28 cellular contexts compared by ENCODE assay signal in genomic region chr11:66860449-66860831, GRCh38. TPM values are rescaled to one million over a fixed set of nuclear protein-coding genes. Genes with fewer than 3 reads are reported as not detected.
DNase-seq lines count a peak whose midpoint lies in the region; ATAC-seq, FAIRE-seq and TF ChIP-seq lines count a peak whose summit lies in the region.
"Had no signal": no experiment of that assay in that cellular context is flagged by ENCODE, and none has a peak within 500 bp of the region (broad histone marks: within the 10 kb centered on the region; RNA-seq: fewer than 3 reads in every experiment).

No MANE protein-coding gene starts in this region.

- CTCF ChIA-PET in A549 (lab: Yijun Ruan, JAX) = interaction anchor here (0.5 to 2.5 kb wide), 7 partner anchors 9 to 249 kb away, joined by 3 to 9 read pairs (median 6); no protein-coding TSS in a partner anchor
- CTCF ChIA-PET in HepG2 (lab: Yijun Ruan, JAX; ENCODE audit: low intra/inter-chr PET ratio, low total read pairs) = no interaction called here
- CTCF ChIA-PET in activated CD8-positive, alpha-beta T cell treated with anti-CD3 and anti-CD28 coated beads for 36 hours (lab: Charles Lee) = no interaction called here
- CTCF ChIA-PET in CD8-positive, alpha-beta memory T cell (lab: Charles Lee) = no interaction called here

- no peak overlapping the region for H3K27ac Mint-ChIP-seq in activated CD8-positive, alpha-beta T cell treated with anti-CD3 and anti-CD28 coated beads for 36 hours
- no peak overlapping the region for H3K27ac Mint-ChIP-seq in CD8-positive, alpha-beta memory T cell
- H3K27ac Mint-ChIP-seq: activated CD8-positive, alpha-beta T cell treated with anti-CD3 and anti-CD28 coated beads, Interleukin-2, amount 10 ng/mL, durations not matched to agents 7 days and 5 days; activated naive CD8-positive, alpha-beta T cell; B cell; stimulated activated naive CD8-positive, alpha-beta T cell treated with anti-CD3 and anti-CD28 coated beads, Interleukin-15, Interleukin-2, amounts not matched to agents 100 ng/mL and 50 ng/mL, for 24 hours had no signal

- TF ChIP-seq POLR2A in A549 (IDR thresholded peaks at IDR 0.05; ENCODE audit: low read length) = no peak
- TF ChIP-seq POLR2A in HepG2 (IDR thresholded peaks at IDR 0.05; ENCODE audit: insufficient read depth in 1 of 2, low read depth in 2 of 2, low read length in 2 of 2) = no peak

- H3K4me1 Mint-ChIP-seq in activated CD8-positive, alpha-beta T cell treated with anti-CD3 and anti-CD28 coated beads for 36 hours (ENCODE audit: low read depth) = peaks cover 5% of the 10 kb centered on the region
- H3K4me1 Mint-ChIP-seq in CD8-positive, alpha-beta memory T cell = peaks cover 4 to 5% (median 5%) of the 10 kb centered on the region in 3 donors

- FAIRE-seq in A549 (lab: Jason Lieb, UNC) (no peak), HepG2 (lab: Jason Lieb, UNC) (no peak)
- FAIRE-seq: bronchial epithelial cell, G401.6 had no signal

- no peaks in the 10 kb centered on the region for H3K27me3 ChIP-seq in H7 (ENCODE audit: control insufficient read depth, insufficient read depth, low read length)
- no peaks in the 10 kb centered on the region for H3K27me3 ChIP-seq in HepG2 (ENCODE audit: control insufficient read depth in 1 of 2, insufficient read depth in 2 of 2, low read length in 2 of 2)
- no peaks in the 10 kb centered on the region for H3K27me3 ChIP-seq in CD8-positive, alpha-beta memory T cell (ENCODE audit: insufficient read depth, low read length, poor library complexity, severe bottlenecking)
- H3K27me3 ChIP-seq: heart right ventricle, vagina had no signal

- in situ Hi-C loops in HepG2 (cut with HindIII; ENCODE audit: extremely low pct_ligation_motif_present, low pct_unique_long_range_greater_than_20kb) = no loop called here
- in situ Hi-C loops in GM13976 (cut with MboI; ENCODE audit: low sequenced_read_pairs, unreplicated experiment) = no loop called here

- ATAC-seq in A549 = no peak
- ATAC-seq in HepG2 = no peak
- ATAC-seq in activated CD8-positive, alpha-beta T cell treated with anti-CD3 and anti-CD28 coated beads for 36 hours = no peak
- ATAC-seq: activated CD8-positive, alpha-beta T cell treated with anti-CD3 and anti-CD28 coated beads, Interleukin-2, amount 10 ng/mL, durations not matched to agents 7 days and 5 days; esophagus mucosa; heart right ventricle; left lobe of liver; PC-3 had no signal

- DNase-seq in A549 (ENCODE audit: low read depth in 1 of 2, low spot score in 1 of 2) (peak in 1 of 2 experiments; percentile 48), H7 (peak; percentile 77), cerebellar cortex (ENCODE audit: low spot score) (peak; percentile 36), HepG2 (ENCODE audit: low spot score) (no peak), NCI-H1105 (lab: John Stamatoyannopoulos, UW) (no peak), GM13976 (ENCODE audit: low spot score) (no peak)
- no peak for DNase-seq in activated CD8-positive, alpha-beta T cell treated with anti-CD3 and anti-CD28 coated beads for 36 hours
- DNase-seq in CD8-positive, alpha-beta memory T cell = no peak
- DNase-seq: activated CD4-positive, CD25-positive, alpha-beta regulatory T cell treated with anti-CD3 and anti-CD28 coated beads, Interleukin-2, amount 50 U/mL, for 72 hours; activated CD8-positive, alpha-beta T cell treated with anti-CD3 and anti-CD28 coated beads, Interleukin-2, amount 10 ng/mL, durations not matched to agents 7 days and 5 days; activated effector memory CD4-positive, alpha-beta T cell treated with Interleukin-2 at 50 U/mL for 16 hours; foreskin fibroblast; HCEC 1CT; heart right ventricle; MM.1S; NCI-H1436; NCI-H2107; NCI-H510A; nucleus accumbens; PC-3 had no signal

- H3K9ac ChIP-seq in HepG2 (ENCODE audit: insufficient read depth, low read depth, low read length) = no peak overlapping the region

- H4K20me1 ChIP-seq in HepG2 (ENCODE audit: insufficient read depth, low read length) = no peaks in the 10 kb centered on the region

- no peaks in the 10 kb centered on the region for H3K27me3 Mint-ChIP-seq in activated CD8-positive, alpha-beta T cell treated with anti-CD3 and anti-CD28 coated beads for 36 hours
- no peaks in the 10 kb centered on the region for H3K27me3 Mint-ChIP-seq in CD8-positive, alpha-beta memory T cell
- H3K27me3 Mint-ChIP-seq: activated naive CD8-positive, alpha-beta T cell; B cell; stimulated activated naive CD8-positive, alpha-beta T cell treated with anti-CD3 and anti-CD28 coated beads, Interleukin-15, Interleukin-2, amounts not matched to agents 100 ng/mL and 50 ng/mL, for 24 hours had no signal

- peaks cover 4% of the 10 kb centered on the region for H3K36me3 Mint-ChIP-seq in activated CD8-positive, alpha-beta T cell treated with anti-CD3 and anti-CD28 coated beads for 36 hours (ENCODE audit: low read depth)
- no peaks in the 10 kb centered on the region for H3K36me3 Mint-ChIP-seq in CD8-positive, alpha-beta memory T cell
- H3K36me3 Mint-ChIP-seq: activated naive CD8-positive, alpha-beta T cell had no signal

- peak overlapping the region in 1 of 2 experiments; percentile 79; a peak in 2 of 6 replicates for H3K27ac ChIP-seq in A549
- no peak overlapping the region for H3K27ac ChIP-seq in HepG2 (ENCODE audit: extremely low read length, insufficient read depth, low read length)
- H3K27ac ChIP-seq in CD8-positive, alpha-beta memory T cell (ENCODE audit: low read depth, low read length) = no peak overlapping the region
- H3K27ac ChIP-seq: heart right ventricle, vagina had no signal

- H3K4me3 ChIP-seq in A549 (no peak overlapping the region), H7 (ENCODE audit: insufficient read depth, low read depth, low read length) (no peak overlapping the region), HepG2 (replicated peaks in 1 of 3; ENCODE audit: insufficient read depth in 1 of 3, low read depth in 2 of 3, low read length in 3 of 3) (no peak overlapping the region)
- no peak overlapping the region for H3K4me3 ChIP-seq in CD8-positive, alpha-beta memory T cell (ENCODE audit: low read length)
- H3K4me3 ChIP-seq: heart right ventricle, vagina had no signal

- H2AFZ ChIP-seq in HepG2 (ENCODE audit: low read length) = no peak overlapping the region

- intact Hi-C loops in HepG2 (cut with micrococcal nuclease; ENCODE audit: unreplicated experiment) = no loop called here
- intact Hi-C loops in activated CD8-positive, alpha-beta T cell treated with anti-CD3 and anti-CD28 coated beads for 36 hours (cut with micrococcal nuclease) = no loop called here

- H3K4me1 ChIP-seq in A549 = peaks cover 28% of the 10 kb centered on the region
- H3K4me1 ChIP-seq in HepG2 (ENCODE audit: insufficient read depth, low read length) = peaks cover 4% of the 10 kb centered on the region
- peaks cover 5% of the 10 kb centered on the region for H3K4me1 ChIP-seq in CD8-positive, alpha-beta memory T cell (ENCODE audit: insufficient read depth, low read length)

- no peak overlapping the region for H3K4me3 Mint-ChIP-seq in activated CD8-positive, alpha-beta T cell treated with anti-CD3 and anti-CD28 coated beads for 36 hours
- H3K4me3 Mint-ChIP-seq in CD8-positive, alpha-beta memory T cell = no peak overlapping the region
- H3K4me3 Mint-ChIP-seq: activated CD8-positive, alpha-beta T cell treated with anti-CD3 and anti-CD28 coated beads, Interleukin-2, amount 10 ng/mL, durations not matched to agents 7 days and 5 days; activated naive CD8-positive, alpha-beta T cell; B cell; stimulated activated naive CD8-positive, alpha-beta T cell treated with anti-CD3 and anti-CD28 coated beads, Interleukin-15, Interleukin-2, amounts not matched to agents 100 ng/mL and 50 ng/mL, for 24 hours had no signal

- H3K4me2 ChIP-seq in A549 (no peak overlapping the region), HepG2 (ENCODE audit: low read depth, low read length) (no peak overlapping the region)

- no peaks in the 10 kb centered on the region for H3K79me2 ChIP-seq in HepG2 (ENCODE audit: insufficient read depth, low read length)

- no peaks in the 10 kb centered on the region for H3K36me3 ChIP-seq in H7 (replicated peaks; ENCODE audit: control insufficient read depth, insufficient read depth, low read length)
- peaks cover 13 to 15% of the 10 kb centered on the region in 2 experiments; a peak in 3 of 5 replicates for H3K36me3 ChIP-seq in HepG2 (replicated peaks in 1 of 2; ENCODE audit: control insufficient read depth in 1 of 2, insufficient read depth in 2 of 2, low read length in 2 of 2)
- H3K36me3 ChIP-seq in CD8-positive, alpha-beta memory T cell (ENCODE audit: insufficient read depth, low read length) = no peaks in the 10 kb centered on the region
- H3K36me3 ChIP-seq: vagina had no signal

- no peak for TF ChIP-seq CTCF in A549 (IDR thresholded peaks at IDR 0.05)
- TF ChIP-seq CTCF in HepG2 (CRISPR knock-in tag; IDR thresholded peaks at IDR 0.05) = 0 out of 2 replicates have a peak, but pooled peaks have one; percentile 23
- TF ChIP-seq CTCF in activated CD8-positive, alpha-beta T cell treated with anti-CD3 and anti-CD28 coated beads for 36 hours (IDR thresholded peaks at IDR 0.05) = no peak
- TF ChIP-seq CTCF in GM13976 (IDR thresholded peaks at IDR 0.05; ENCODE audit: borderline replicate concordance, control extremely low read depth, extremely low read depth, insufficient read depth, missing control alignments) = no peak

- peak in 1 of 2 experiments; percentile 26; a peak in 1 of 5 replicates for TF ChIP-seq RAD21 in A549 (conservative IDR thresholded peaks at IDR 0.05 in 1 of 2, IDR thresholded peaks at IDR 0.05 in 1 of 2)
- no peak for TF ChIP-seq RAD21 in HepG2 (CRISPR knock-in tag; IDR thresholded peaks at IDR 0.05)

- no TSS peak for BruUV-seq in HepG2 (replicated peaks; lab: Mats Ljungman, UMichigan)

- WGBS in A549 (ENCODE audit: missing lambda C conversion rate) = 86% methylated on average over 16 of the region's 18 CpGs
- WGBS in HepG2 (ENCODE audit: low lambda C conversion rate) = 95% methylated on average over 9 of the region's 18 CpGs

- H3K9me3 Mint-ChIP-seq in activated CD8-positive, alpha-beta T cell treated with anti-CD3 and anti-CD28 coated beads for 36 hours = no peaks in the 10 kb centered on the region
- H3K9me3 Mint-ChIP-seq in CD8-positive, alpha-beta memory T cell = no peaks in the 10 kb centered on the region
- H3K9me3 Mint-ChIP-seq: stimulated activated naive CD8-positive, alpha-beta T cell treated with anti-CD3 and anti-CD28 coated beads, Interleukin-15, Interleukin-2, amounts not matched to agents 100 ng/mL and 50 ng/mL, for 24 hours had no signal

- H3K9me3 ChIP-seq in A549 (no peaks in the 10 kb centered on the region), HepG2 (ENCODE audit: low read length) (no peaks in the 10 kb centered on the region)
- H3K9me3 ChIP-seq in CD8-positive, alpha-beta memory T cell (ENCODE audit: low read length) = no peaks in the 10 kb centered on the region
- H3K9me3 ChIP-seq: heart right ventricle, vagina had no signal

- POLR2A ChIA-PET in A549 (lab: Yijun Ruan, JAX) = no interaction called here
- POLR2A ChIA-PET in HepG2 (lab: Yijun Ruan, JAX) = no interaction called here
- POLR2A ChIA-PET in activated CD8-positive, alpha-beta T cell treated with anti-CD3 and anti-CD28 coated beads for 36 hours (lab: Charles Lee) = no interaction called here
- POLR2A ChIA-PET in CD8-positive, alpha-beta memory T cell (lab: Charles Lee) = no interaction called here

- TF ChIP-seq EP300 in A549 (IDR thresholded peaks at IDR 0.05) (no peak), HepG2 (IDR thresholded peaks at IDR 0.05; ENCODE audit: low read depth in 2 of 2, low read length in 2 of 2) (no peak), HepG2 (CRISPR knock-in tag; IDR thresholded peaks at IDR 0.05; ENCODE audit: borderline replicate concordance) (no peak)

RNA-seq across cellular contexts. Expression of gene LRFN4, which starts 3.6 kb away (rescaled TPM):
- polyA plus RNA-seq in A549 (2011; rRNA removed) (7.9 and 8.8 TPM in 2 replicates), A549 (2017; fragmentation: RNase III; extraction: RNeasy Plus Mini Kit Qiagen cat#74134 plus additional on column Dnase treatment) (33.9 to 50.0 TPM (median 44.7 TPM) in 3 replicates), HepG2 (2011; rRNA removed) (1.3 and 2.4 TPM in 2 replicates)
- polyA plus RNA-seq in A549 (2012; cell fraction: cytosol; rRNA removed) = 33.9 and 65.3 TPM in 2 replicates
- 114 and 175 TPM in 2 replicates for polyA plus RNA-seq in A549 (2012; cell fraction: nucleus; rRNA removed)
- polyA minus RNA-seq in A549 (2011; rRNA and poly(A)+ RNA removed) = 4.7 and 6.6 TPM in 2 replicates
- total RNA-seq in H7 (2014; rRNA removed; shearing (Covaris generic)) = 62.5 and 65.4 TPM in 2 replicates
- total RNA-seq in HepG2 (2016; rRNA removed; fragmentation: Illumina TruSeq; extraction: Trizol) = 4.4 and 6.8 TPM in 2 replicates
- 1.1 TPM in 2 replicates for total RNA-seq in HepG2 (2016; cell fraction: cytosol; rRNA removed; fragmentation: Illumina TruSeq; extraction: Trizol; ENCODE audit: low read depth)
- total RNA-seq in HepG2 (2016; cell fraction: insoluble cytoplasmic fraction; rRNA removed; fragmentation: Illumina TruSeq; extraction: Trizol) = 3.5 and 6.4 TPM in 2 replicates
- 4.1 and 5.5 TPM in 2 replicates for total RNA-seq in HepG2 (2016; cell fraction: membrane; rRNA removed; fragmentation: Illumina TruSeq; extraction: Trizol)
- 2.9 and 5.5 TPM in 2 replicates for total RNA-seq in HepG2 (2016; cell fraction: nucleus; rRNA removed; fragmentation: Illumina TruSeq; extraction: Trizol)
- 1.7 and 3.3 TPM in 2 replicates for polyA plus RNA-seq in HepG2 (2011; cell fraction: cytosol; rRNA removed)
- 7.1 and 9.6 TPM in 2 replicates for polyA plus RNA-seq in HepG2 (2011; cell fraction: nucleus; rRNA removed)
- 1.2 and 2.5 TPM in 2 replicates for polyA plus RNA-seq in HepG2 (2012)
- 1.4 and 1.5 TPM in 2 replicates for polyA plus RNA-seq in HepG2 (2016; cell fraction: cytosol; fragmentation: Illumina TruSeq; extraction: Trizol; ENCODE audit: low read depth)
- 3.8 and 4.4 TPM in 2 replicates for polyA plus RNA-seq in HepG2 (2016; cell fraction: insoluble cytoplasmic fraction; fragmentation: Illumina TruSeq; extraction: Trizol; ENCODE audit: low read depth)
- polyA plus RNA-seq in HepG2 (2016; cell fraction: membrane; fragmentation: Illumina TruSeq; extraction: Trizol; ENCODE audit: low read depth) = 3.3 and 4.1 TPM in 2 replicates
- polyA plus RNA-seq in HepG2 (2016; cell fraction: nucleus; fragmentation: Illumina TruSeq; extraction: Trizol; ENCODE audit: insufficient read depth, low read depth) = 7.3 and 8.5 TPM in 2 replicates
- 3.9 and 38.9 TPM in 2 replicates for polyA minus RNA-seq in HepG2 (2011; rRNA and poly(A)+ RNA removed; ENCODE audit: low replicate concordance)
- polyA minus RNA-seq in HepG2 (2011; cell fraction: cytosol; rRNA and poly(A)+ RNA removed) = 2.7 and 3.0 TPM in 2 replicates
- polyA minus RNA-seq in HepG2 (2011; cell fraction: nucleus; rRNA and poly(A)+ RNA removed) = 1.1 and 1.5 TPM in 2 replicates
- 10 to 100 TPM; 36.0 to 39.2 TPM for total RNA-seq in activated CD8-positive, alpha-beta T cell treated with anti-CD3 and anti-CD28 coated beads for 36 hours
- 10 to 100 TPM; 35.5 to 42.8 TPM for total RNA-seq in CD8-positive, alpha-beta memory T cell
- polyA plus RNA-seq in CD8-positive, alpha-beta memory T cell = 2.2 TPM

RNA-seq across cellular contexts. Expression of gene RCE1, which starts 17.2 kb away (rescaled TPM):
- polyA plus RNA-seq in A549 (2011; rRNA removed) (20.3 and 22.1 TPM in 2 replicates), A549 (2017; fragmentation: RNase III; extraction: RNeasy Plus Mini Kit Qiagen cat#74134 plus additional on column Dnase treatment) (21.3 to 23.3 TPM (median 22.5 TPM) in 3 replicates), HepG2 (2011; rRNA removed) (22.4 and 29.3 TPM in 2 replicates)
- polyA plus RNA-seq in A549 (2012; cell fraction: cytosol; rRNA removed) = 49.2 and 69.1 TPM in 2 replicates
- polyA plus RNA-seq in A549 (2012; cell fraction: nucleus; rRNA removed) = 128 and 157 TPM in 2 replicates
- 19.6 and 26.8 TPM in 2 replicates for polyA minus RNA-seq in A549 (2011; rRNA and poly(A)+ RNA removed)
- total RNA-seq in H7 (2014; rRNA removed; shearing (Covaris generic)) = 43.1 and 50.6 TPM in 2 replicates
- 8.0 and 22.2 TPM in 2 replicates for total RNA-seq in HepG2 (2016; rRNA removed; fragmentation: Illumina TruSeq; extraction: Trizol)
- 5.3 and 5.8 TPM in 2 replicates for total RNA-seq in HepG2 (2016; cell fraction: cytosol; rRNA removed; fragmentation: Illumina TruSeq; extraction: Trizol; ENCODE audit: low read depth)
- 8.3 and 23.5 TPM in 2 replicates for total RNA-seq in HepG2 (2016; cell fraction: insoluble cytoplasmic fraction; rRNA removed; fragmentation: Illumina TruSeq; extraction: Trizol)
- total RNA-seq in HepG2 (2016; cell fraction: membrane; rRNA removed; fragmentation: Illumina TruSeq; extraction: Trizol) = 9.8 and 10.6 TPM in 2 replicates
- total RNA-seq in HepG2 (2016; cell fraction: nucleus; rRNA removed; fragmentation: Illumina TruSeq; extraction: Trizol) = 18.1 and 22.0 TPM in 2 replicates
- polyA plus RNA-seq in HepG2 (2011; cell fraction: cytosol; rRNA removed) = 18.4 and 29.0 TPM in 2 replicates
- 56.2 and 66.8 TPM in 2 replicates for polyA plus RNA-seq in HepG2 (2011; cell fraction: nucleus; rRNA removed)
- polyA plus RNA-seq in HepG2 (2012) = 14.4 and 22.1 TPM in 2 replicates
- 5.7 and 6.5 TPM in 2 replicates for polyA plus RNA-seq in HepG2 (2016; cell fraction: cytosol; fragmentation: Illumina TruSeq; extraction: Trizol; ENCODE audit: low read depth)
- polyA plus RNA-seq in HepG2 (2016; cell fraction: insoluble cytoplasmic fraction; fragmentation: Illumina TruSeq; extraction: Trizol; ENCODE audit: low read depth) = 9.5 and 11.9 TPM in 2 replicates
- 8.8 and 9.5 TPM in 2 replicates for polyA plus RNA-seq in HepG2 (2016; cell fraction: membrane; fragmentation: Illumina TruSeq; extraction: Trizol; ENCODE audit: low read depth)
- 41.3 and 46.5 TPM in 2 replicates for polyA plus RNA-seq in HepG2 (2016; cell fraction: nucleus; fragmentation: Illumina TruSeq; extraction: Trizol; ENCODE audit: insufficient read depth, low read depth)
- 40.2 and 41.8 TPM in 2 replicates for polyA minus RNA-seq in HepG2 (2011; rRNA and poly(A)+ RNA removed; ENCODE audit: low replicate concordance)
- 11.0 and 11.1 TPM in 2 replicates for polyA minus RNA-seq in HepG2 (2011; cell fraction: cytosol; rRNA and poly(A)+ RNA removed)
- 16.7 and 18.8 TPM in 2 replicates for polyA minus RNA-seq in HepG2 (2011; cell fraction: nucleus; rRNA and poly(A)+ RNA removed)
- total RNA-seq in activated CD8-positive, alpha-beta T cell treated with anti-CD3 and anti-CD28 coated beads for 36 hours = 10 to 100 TPM; 22.1 to 26.8 TPM
- 10 to 100 TPM; 34.1 to 41.2 TPM for total RNA-seq in CD8-positive, alpha-beta memory T cell
- 32.8 TPM for polyA plus RNA-seq in CD8-positive, alpha-beta memory T cell

Comparison
In these comparisons a context has a peak if more than half of its experiments do, and no peak if none do; other contexts are left out.
1. DNase-seq: peak in H7 (single experiment) and cerebellar cortex (single experiment); none in HepG2 (single experiment), activated CD8-positive, alpha-beta T cell treated with anti-CD3 and anti-CD28 coated beads for 36 hours (single experiment), NCI-H1105 (single experiment), GM13976 (single experiment) and CD8-positive, alpha-beta memory T cell (0 of 5).
2. Of the 38 proteins assayed by ChIP-seq in both HepG2 and A549: peak only in HepG2: CTCF; only in A549: SMC3; in both: none; in neither: 35; mixed calls (peak in some experiments, not most) for 1.